In genomic region chr7:147428075-147428474, GRCh38 we compare ENCODE assay signal across 34 cellular contexts.
"Had no signal": no experiment of that assay in that cellular context is flagged by ENCODE, and none has a peak within 500 bp of the region (broad histone marks: within the 10 kb centered on the region; RNA-seq: fewer than 3 reads in every experiment).

No MANE protein-coding gene starts in this region.

- DNase-seq: Karpas-422, Kasumi-1, KG1, MG63, MM.1S, MV-4-11, NCI-H1048, NCI-H1092, NCI-H1092 treated with DMSO at 0.1 percent for 48 hours, NCI-H1105, NCI-H1105 treated with DMSO at 0.1 percent for 48 hours, NCI-H1417, NCI-H1417 treated with DMSO at 0.1 percent for 48 hours, NCI-H1436, NCI-H1436 treated with DMSO at 0.1 percent for 48 hours, NCI-H146, NCI-H1694, NCI-H1694 treated with DMSO at 0.1 percent for 48 hours, NCI-H187, NCI-H187 treated with DMSO at 0.1 percent for 48 hours, NCI-H1930, NCI-H2029, NCI-H2029 treated with DMSO at 0.1 percent for 48 hours, NCI-H2081, NCI-H2081 treated with DMSO at 0.1 percent for 48 hours, NCI-H2107, NCI-H2171, NCI-H2171 treated with DMSO at 0.1 percent for 48 hours, NCI-H2227 treated with DMSO at 0.1 percent for 48 hours, NCI-H226, NCI-H345, NCI-H446, NCI-H446 treated with DMSO at 0.1 percent for 48 hours had no signal

- H3K36me3 ChIP-seq: MG63 had no signal

- H3K27me3 ChIP-seq: MG63 had no signal

- H3K9me3 ChIP-seq: MG63 had no signal

- H3K4me3 ChIP-seq: MG63 had no signal

- H3K9ac ChIP-seq: KMS-11 had no signal

- H3K27ac ChIP-seq: KMS-11 had no signal

- H3K4me2 ChIP-seq: KMS-11 had no signal
